Comparison of ENCODE assay signal across 1 cellular context in genomic region chr10:62056660-62057059, GRCh38.
TF ChIP-seq lines count a peak whose summit lies in the region.

No MANE protein-coding gene starts in this region.

TF ChIP-seq in GM12878, 131 proteins besides CTCF, POLR2A, EP300 and RAD21:
- TF ChIP-seq ZBTB40 (IDR thresholded peaks at IDR 0.05; ENCODE audit: borderline replicate concordance), result peak; percentile 85
- TF ChIP-seq TAF1 (IDR thresholded peaks at IDR 0.05; ENCODE audit: borderline replicate concordance, low read depth, low read length), result no peak
